ENCODE assay signal across 1 cellular context in the genomic region with DNA sequence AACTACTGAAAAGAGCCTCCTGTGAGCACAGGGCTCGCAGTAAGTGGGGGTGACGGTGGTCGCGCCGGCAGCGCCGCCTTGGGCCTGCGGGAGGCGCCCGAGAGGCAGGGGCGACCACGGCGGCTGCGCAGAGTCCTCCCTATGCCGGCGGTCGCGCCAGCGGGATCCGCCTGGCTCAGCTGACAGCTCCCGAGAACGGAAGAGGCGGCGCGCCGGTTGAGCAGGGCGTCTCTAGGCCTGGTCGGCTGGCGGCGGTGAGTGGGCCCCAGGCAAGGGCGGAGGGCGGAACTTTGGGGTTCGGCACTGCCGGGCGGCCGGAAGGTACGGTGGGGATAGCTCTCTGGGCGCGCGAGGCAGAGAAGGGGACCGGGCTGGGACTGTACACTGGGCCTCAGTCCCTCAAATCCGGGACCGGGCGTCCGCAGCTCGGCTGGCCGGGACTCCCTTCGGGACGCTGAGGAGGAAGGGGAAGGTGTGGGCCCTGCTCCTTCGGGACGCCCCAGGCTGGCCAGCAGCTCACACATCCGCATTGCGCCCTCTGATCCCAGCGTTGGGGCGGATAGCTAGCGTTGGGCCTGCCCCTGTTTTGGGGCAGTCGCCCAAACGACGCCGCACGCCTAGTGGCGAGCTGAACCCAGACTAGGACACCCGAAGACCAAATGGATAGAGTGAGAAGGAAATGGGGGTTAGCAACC.
A peak's percentile ranks its signal among the peaks of the same experiment; 100 is the strongest.
TF ChIP-seq lines count a peak whose summit lies in the region.

A gene with protein sequence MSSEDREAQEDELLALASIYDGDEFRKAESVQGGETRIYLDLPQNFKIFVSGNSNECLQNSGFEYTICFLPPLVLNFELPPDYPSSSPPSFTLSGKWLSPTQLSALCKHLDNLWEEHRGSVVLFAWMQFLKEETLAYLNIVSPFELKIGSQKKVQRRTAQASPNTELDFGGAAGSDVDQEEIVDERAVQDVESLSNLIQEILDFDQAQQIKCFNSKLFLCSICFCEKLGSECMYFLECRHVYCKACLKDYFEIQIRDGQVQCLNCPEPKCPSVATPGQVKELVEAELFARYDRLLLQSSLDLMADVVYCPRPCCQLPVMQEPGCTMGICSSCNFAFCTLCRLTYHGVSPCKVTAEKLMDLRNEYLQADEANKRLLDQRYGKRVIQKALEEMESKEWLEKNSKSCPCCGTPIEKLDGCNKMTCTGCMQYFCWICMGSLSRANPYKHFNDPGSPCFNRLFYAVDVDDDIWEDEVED (plus strand): TSS at position 192 of the 695 bp plus-strand sequence. CDS start 4,484 bp downstream, outside the sequence.

TF ChIP-seq in K562, 482 proteins besides CTCF, POLR2A, EP300 and RAD21 (continued from another document and continues in another):
- TF ChIP-seq E2F8 (IDR thresholded peaks at IDR 0.05; ENCODE audit: low read depth, partially characterized antibody) (no peak), MTA3 (IDR thresholded peaks at IDR 0.05; ENCODE audit: borderline replicate concordance) (peak; percentile 90; the same call in 1 of the 2 replicates), PYGO2 (tag; IDR thresholded peaks at IDR 0.05) (no peak), ZFP30 (CRISPR knock-in tag; IDR thresholded peaks at IDR 0.05; ENCODE audit: borderline replicate concordance) (no peak), ZNF280B (CRISPR knock-in tag; IDR thresholded peaks at IDR 0.05) (no peak), SMAD1 (IDR thresholded peaks at IDR 0.05; ENCODE audit: low read depth, low read length, partially characterized antibody) (no peak), PHF20 (IDR thresholded peaks at IDR 0.05; ENCODE audit: partially characterized antibody) (peak; percentile 83), IFI16 (CRISPR knock-in tag; IDR thresholded peaks at IDR 0.05) (no peak), YY1 (IDR thresholded peaks at IDR 0.05; ENCODE audit: borderline replicate concordance in 1 of 3, control insufficient read depth in 1 of 3, extremely low read depth in 1 of 3, insufficient read depth in 3 of 3, insufficient read length in 1 of 3, insufficient replicate concordance in 2 of 3, low read depth in 1 of 3, low read length in 2 of 3) (peak in 2 of 3 experiments; percentile 82 to 83), IRF1 (CRISPR knock-in tag; IDR thresholded peaks at IDR 0.05; ENCODE audit: borderline replicate concordance) (no peak), SRSF1 (IDR thresholded peaks at IDR 0.05; ENCODE audit: low read depth, low read length) (0 out of 2 replicates have a peak, but pooled peaks have one; percentile 35), NELFE (IDR thresholded peaks at IDR 0.05; ENCODE audit: insufficient read depth, insufficient read length) (no peak), BACH1 (tag; IDR thresholded peaks at IDR 0.05) (no peak), ZNF668 (CRISPR knock-in tag; IDR thresholded peaks at IDR 0.05) (no peak), ZNF551 (CRISPR knock-in tag; IDR thresholded peaks at IDR 0.05) (no peak), HDAC1 (IDR thresholded peaks at IDR 0.05) (peak in 1 of 2 experiments; percentile 72; a peak in 1 of 4 replicates), ZNF584 (CRISPR knock-in tag; IDR thresholded peaks at IDR 0.05; ENCODE audit: low read depth) (no peak), ZNF263 (CRISPR knock-in tag; IDR thresholded peaks at IDR 0.05; ENCODE audit: borderline replicate concordance) (peak; percentile 93), ARID1B (IDR thresholded peaks at IDR 0.05) (peak; percentile 58), POLR2G (IDR thresholded peaks at IDR 0.05; ENCODE audit: low read depth, low read length) (peak; percentile 98), ATF1 (CRISPR knock-in tag; IDR thresholded peaks at IDR 0.05) (no peak), ATF1 (tag; IDR thresholded peaks at IDR 0.05) (peak; percentile 65), TEAD1 (CRISPR knock-in tag; IDR thresholded peaks at IDR 0.05) (0 out of 4 replicates have a peak, but pooled peaks have one; percentile 33 to 62), DPF2 (IDR thresholded peaks at IDR 0.05) (no peak), ZC3H8 (IDR thresholded peaks at IDR 0.05) (no peak), HEY1 (CRISPR knock-in tag; IDR thresholded peaks at IDR 0.05; ENCODE audit: borderline replicate concordance) (0 out of 2 replicates have a peak, but pooled peaks have one; percentile 72), HDAC3 (IDR thresholded peaks at IDR 0.05; ENCODE audit: borderline replicate concordance, partially characterized antibody) (no peak), ZNF778 (CRISPR knock-in tag; IDR thresholded peaks at IDR 0.05) (no peak), ERF (CRISPR knock-in tag; IDR thresholded peaks at IDR 0.05) (no peak; the same call in 1 of the 2 replicates), NFIC (IDR thresholded peaks at IDR 0.05) (no peak), KDM5B (IDR thresholded peaks at IDR 0.05; ENCODE audit: insufficient replicate concordance, low read depth, low read length) (peak; percentile 76), PBX2 (CRISPR knock-in tag; IDR thresholded peaks at IDR 0.05; ENCODE audit: low read depth) (peak; percentile 32; the same call in 1 of the 2 replicates), PBX2 (tag; conservative IDR thresholded peaks at IDR 0.05; ENCODE audit: low read depth) (no peak), LCOR (CRISPR knock-in tag; IDR thresholded peaks at IDR 0.05) (0 out of 2 replicates have a peak, but pooled peaks have one; percentile 49), NBN (IDR thresholded peaks at IDR 0.05; ENCODE audit: low read depth) (no peak), ILF3 (IDR thresholded peaks at IDR 0.05; ENCODE audit: borderline replicate concordance) (no peak), RBM34 (IDR thresholded peaks at IDR 0.05; ENCODE audit: borderline replicate concordance, insufficient read depth, low read length) (no peak), CCAR2 (IDR thresholded peaks at IDR 0.05; ENCODE audit: low read depth, low read length) (no peak), MAZ (CRISPR knock-in tag; conservative IDR thresholded peaks at IDR 0.05 in 1 of 2, IDR thresholded peaks at IDR 0.05 in 1 of 2) (peak; percentile 85 to 89; a peak in 3 of 4 replicates), TFAM (CRISPR knock-in tag; conservative IDR thresholded peaks at IDR 0.05) (no peak), PHF8 (IDR thresholded peaks at IDR 0.05; ENCODE audit: borderline replicate concordance, low read length) (peak; percentile 99), ZNF282 (CRISPR knock-in tag; IDR thresholded peaks at IDR 0.05) (no peak), CBX3 (IDR thresholded peaks at IDR 0.05; ENCODE audit: borderline replicate concordance in 1 of 2, low read length in 2 of 2) (0 out of 3 replicates have a peak, but pooled peaks of 1 of the 2 experiments have one; percentile 43), SIX5 (IDR thresholded peaks at IDR 0.05; ENCODE audit: borderline replicate concordance in 1 of 2, insufficient read depth in 1 of 2, low read depth in 1 of 2, low read length in 2 of 2) (no peak), MLLT1 (IDR thresholded peaks at IDR 0.05) (peak; percentile 44 to 45; a peak in 2 of 4 replicates), SUPT5H (IDR thresholded peaks at IDR 0.05) (peak; percentile 98), EGR1 (conservative IDR thresholded peaks at IDR 0.05) (peak; percentile 41), ZNF146 (CRISPR knock-in tag; IDR thresholded peaks at IDR 0.05; ENCODE audit: unreplicated experiment) (peak; percentile 18)
- TF ChIP-seq, protein P1, sequence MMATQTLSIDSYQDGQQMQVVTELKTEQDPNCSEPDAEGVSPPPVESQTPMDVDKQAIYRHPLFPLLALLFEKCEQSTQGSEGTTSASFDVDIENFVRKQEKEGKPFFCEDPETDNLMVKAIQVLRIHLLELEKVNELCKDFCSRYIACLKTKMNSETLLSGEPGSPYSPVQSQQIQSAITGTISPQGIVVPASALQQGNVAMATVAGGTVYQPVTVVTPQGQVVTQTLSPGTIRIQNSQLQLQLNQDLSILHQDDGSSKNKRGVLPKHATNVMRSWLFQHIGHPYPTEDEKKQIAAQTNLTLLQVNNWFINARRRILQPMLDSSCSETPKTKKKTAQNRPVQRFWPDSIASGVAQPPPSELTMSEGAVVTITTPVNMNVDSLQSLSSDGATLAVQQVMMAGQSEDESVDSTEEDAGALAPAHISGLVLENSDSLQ (IDR thresholded peaks at IDR 0.05): peak; percentile 91
- TF ChIP-seq, protein P2, sequence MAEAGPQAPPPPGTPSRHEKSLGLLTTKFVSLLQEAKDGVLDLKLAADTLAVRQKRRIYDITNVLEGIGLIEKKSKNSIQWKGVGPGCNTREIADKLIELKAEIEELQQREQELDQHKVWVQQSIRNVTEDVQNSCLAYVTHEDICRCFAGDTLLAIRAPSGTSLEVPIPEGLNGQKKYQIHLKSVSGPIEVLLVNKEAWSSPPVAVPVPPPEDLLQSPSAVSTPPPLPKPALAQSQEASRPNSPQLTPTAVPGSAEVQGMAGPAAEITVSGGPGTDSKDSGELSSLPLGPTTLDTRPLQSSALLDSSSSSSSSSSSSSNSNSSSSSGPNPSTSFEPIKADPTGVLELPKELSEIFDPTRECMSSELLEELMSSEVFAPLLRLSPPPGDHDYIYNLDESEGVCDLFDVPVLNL (CRISPR knock-in tag; IDR thresholded peaks at IDR 0.05; ENCODE audit: low read depth): peak; percentile 10; the same call in 1 of the 2 replicates
- TF ChIP-seq, protein P3, sequence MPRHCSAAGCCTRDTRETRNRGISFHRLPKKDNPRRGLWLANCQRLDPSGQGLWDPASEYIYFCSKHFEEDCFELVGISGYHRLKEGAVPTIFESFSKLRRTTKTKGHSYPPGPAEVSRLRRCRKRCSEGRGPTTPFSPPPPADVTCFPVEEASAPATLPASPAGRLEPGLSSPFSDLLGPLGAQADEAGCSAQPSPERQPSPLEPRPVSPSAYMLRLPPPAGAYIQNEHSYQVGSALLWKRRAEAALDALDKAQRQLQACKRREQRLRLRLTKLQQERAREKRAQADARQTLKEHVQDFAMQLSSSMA (CRISPR knock-in tag; IDR thresholded peaks at IDR 0.05): peak; percentile 76
